16 cellular contexts compared by ENCODE assay signal in the genomic region with DNA sequence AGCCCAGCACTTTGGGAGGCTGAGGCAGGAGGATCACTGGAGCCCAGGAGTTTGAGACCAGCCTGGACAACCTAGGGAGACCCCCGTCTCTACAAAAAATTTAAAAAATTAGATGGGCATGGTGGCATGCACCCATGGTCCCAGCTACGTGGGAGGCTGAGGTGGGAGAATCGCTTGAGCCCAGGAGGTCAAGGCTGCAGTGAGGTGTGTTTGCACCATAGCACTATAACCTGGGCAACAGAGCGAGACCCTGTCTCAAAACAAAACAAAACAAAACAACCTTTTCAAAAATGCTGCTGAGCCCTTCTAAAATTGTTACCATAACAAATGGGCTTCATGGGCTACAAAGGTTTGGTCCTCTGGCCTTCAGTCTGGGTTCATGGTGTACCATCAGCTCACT. TPM values are rescaled to one million over a fixed set of nuclear protein-coding genes. Genes with fewer than 3 reads are reported as not detected.
A peak's percentile ranks its signal among the peaks of the same experiment; 100 is the strongest.
DNase-seq lines count a peak whose midpoint lies in the region; ATAC-seq and TF ChIP-seq lines count a peak whose summit lies in the region.
"Had no signal": no experiment of that assay in that cellular context is flagged by ENCODE, and none has a peak within 500 bp of the region (broad histone marks: within the 10 kb centered on the region; RNA-seq: fewer than 3 reads in every experiment).

No MANE protein-coding gene starts in this region.

- no peak overlapping the region for H2BK12ac ChIP-seq in neuronal stem cell (ENCODE audit: low read length)

- H3K4me2 ChIP-seq in HCT116 (ENCODE audit: low read length), result 0 out of 2 replicates have a peak overlapping the region, but pooled peaks have one; percentile 9
- peak overlapping the region; percentile 70 for H3K4me2 ChIP-seq in PC-9
- H3K4me2 ChIP-seq in neuronal stem cell (ENCODE audit: insufficient read depth, low read length, poor library complexity, severe bottlenecking), result peak overlapping the region; percentile 38

- no peak overlapping the region for H3K23ac ChIP-seq in neuronal stem cell (ENCODE audit: low read depth, low read length, poor library complexity)

- H2BK120ac ChIP-seq in neuronal stem cell (ENCODE audit: low read depth, low read length), result no peak overlapping the region

- H3K4me1 ChIP-seq in HCT116 (ENCODE audit: control insufficient read depth in 1 of 2, insufficient read depth in 2 of 2, low read length in 2 of 2) (peaks cover 2 to 14% of the 10 kb centered on the region in 2 experiments; a peak in 2 of 4 replicates), PC-9 (replicated peaks; ENCODE audit: insufficient read depth) (peaks cover 9% of the 10 kb centered on the region), endodermal cell (ENCODE audit: control insufficient read depth, insufficient read depth, low read length) (no peaks in the 10 kb centered on the region), neuronal stem cell (ENCODE audit: control insufficient read depth in 2 of 2, insufficient read depth in 1 of 2, low read depth in 1 of 2, low read length in 2 of 2) (peaks cover 0 to 5% of the 10 kb centered on the region in 2 donors)

- no peak for ATAC-seq in HCT116
- ATAC-seq in activated CD8-positive, alpha-beta T cell treated with anti-CD3 and anti-CD28 coated beads for 36 hours, result no peak

- BruUV-seq in HCT116 (replicated peaks; lab: Mats Ljungman, UMichigan) (no TSS peak), PC-9 (replicated peaks; lab: Mats Ljungman, UMichigan) (no TSS peak)

- no peak overlapping the region for H2BK5ac ChIP-seq in neuronal stem cell (ENCODE audit: low read length)

- H3K18ac ChIP-seq in neuronal stem cell (ENCODE audit: low read length), result peak overlapping the region; percentile 74

- no peak for TF ChIP-seq CTCF in HCT116 (IDR thresholded peaks at IDR 0.05 in 2 of 3, conservative IDR thresholded peaks at IDR 0.05 in 1 of 3; ENCODE audit: borderline replicate concordance in 1 of 3, insufficient read depth in 1 of 3, low read depth in 2 of 3, low read length in 2 of 3)
- no peak for TF ChIP-seq CTCF in PC-9 (conservative IDR thresholded peaks at IDR 0.05)
- no peak for TF ChIP-seq CTCF in endodermal cell (conservative IDR thresholded peaks at IDR 0.05)
- TF ChIP-seq CTCF in activated CD8-positive, alpha-beta T cell treated with anti-CD3 and anti-CD28 coated beads for 36 hours (IDR thresholded peaks at IDR 0.05), result no peak

- peaks cover 5% of the 10 kb centered on the region for H3K4me1 Mint-ChIP-seq in endodermal cell
- no peaks in the 10 kb centered on the region for H3K4me1 Mint-ChIP-seq in activated CD8-positive, alpha-beta T cell treated with anti-CD3 and anti-CD28 coated beads for 36 hours (ENCODE audit: low read depth)
- H3K4me1 Mint-ChIP-seq: CD14-positive monocyte had no signal

- H3K4me3 ChIP-seq in HCT116 (replicated peaks in 1 of 2; ENCODE audit: low read depth in 1 of 2, low read length in 2 of 2) (no peak overlapping the region), PC-9 (no peak overlapping the region), endodermal cell (ENCODE audit: low read length) (no peak overlapping the region), neuronal stem cell (ENCODE audit: low read length in 2 of 2) (no peak overlapping the region)
- H3K4me3 ChIP-seq: GM12878 had no signal

- no peak overlapping the region for H3K27ac Mint-ChIP-seq in endodermal cell
- no peak overlapping the region for H3K27ac Mint-ChIP-seq in activated CD8-positive, alpha-beta T cell treated with anti-CD3 and anti-CD28 coated beads for 36 hours
- H3K27ac Mint-ChIP-seq: CD14-positive monocyte had no signal

- RAD21 ChIA-PET in HCT116 (lab: Charles Lee; ENCODE audit: low non-redundant PET in 1 of 2, low total read pairs in 2 of 2, uncharacterized antibody in 2 of 2, unreplicated experiment in 2 of 2), result no interaction called here

- TF ChIP-seq POLR2A in HCT116 (IDR thresholded peaks at IDR 0.05; ENCODE audit: borderline replicate concordance, extremely low read depth, insufficient read depth, insufficient read length), result no peak

- H2AFZ ChIP-seq in HCT116 (ENCODE audit: low read depth, low read length, poor library complexity, severe bottlenecking) (no peak overlapping the region), PC-9 (no peak overlapping the region), neuronal stem cell (ENCODE audit: low read length) (peak overlapping the region; percentile 81)

- H3K9me3 ChIP-seq in HCT116 (ENCODE audit: control insufficient read depth in 1 of 2, insufficient read depth in 1 of 2, low read depth in 1 of 2, low read length in 2 of 2) (no peaks in the 10 kb centered on the region), PC-9 (ENCODE audit: insufficient read depth, low read depth) (no peaks in the 10 kb centered on the region), endodermal cell (ENCODE audit: control insufficient read depth, low read length) (no peaks in the 10 kb centered on the region), neuronal stem cell (replicated peaks in 1 of 2; ENCODE audit: control insufficient read depth in 2 of 2, insufficient read depth in 1 of 2, low read depth in 1 of 2, low read length in 2 of 2) (no peaks in the 10 kb centered on the region)

- H3K36me3 ChIP-seq in HCT116 (ENCODE audit: control insufficient read depth in 1 of 2, insufficient read depth in 2 of 2, low read length in 2 of 2) (no peaks in the 10 kb centered on the region), PC-9 (ENCODE audit: low read depth) (no peaks in the 10 kb centered on the region), endodermal cell (ENCODE audit: control insufficient read depth, insufficient read depth, low read length) (no peaks in the 10 kb centered on the region), neuronal stem cell (replicated peaks in 1 of 2; ENCODE audit: control insufficient read depth in 2 of 2, insufficient read depth in 2 of 2, low read length in 2 of 2) (no peaks in the 10 kb centered on the region)

- H3K4me3 Mint-ChIP-seq in endodermal cell, result no peak overlapping the region
- H3K4me3 Mint-ChIP-seq in activated CD8-positive, alpha-beta T cell treated with anti-CD3 and anti-CD28 coated beads for 36 hours, result no peak overlapping the region
- H3K4me3 Mint-ChIP-seq: CD14-positive monocyte had no signal

- H3K9ac ChIP-seq in HCT116 (ENCODE audit: low read length) (no peak overlapping the region), endodermal cell (ENCODE audit: extremely low read depth, low read length, poor library complexity, severe bottlenecking) (no peak overlapping the region), neuronal stem cell (ENCODE audit: low read depth, low read length, poor library complexity) (no peak overlapping the region)

- H3K27me3 ChIP-seq in HCT116 (ENCODE audit: insufficient read depth, low read length) (no peaks in the 10 kb centered on the region), PC-9 (ENCODE audit: insufficient read depth, low read depth) (no peaks in the 10 kb centered on the region), endodermal cell (ENCODE audit: control insufficient read depth, insufficient read depth, low read length, poor library complexity, severe bottlenecking) (no peaks in the 10 kb centered on the region), neuronal stem cell (ENCODE audit: control insufficient read depth in 3 of 3, insufficient read depth in 3 of 3, low read depth in 1 of 3, low read length in 3 of 3) (no peaks in the 10 kb centered on the region)

- H3F3A ChIP-seq in PC-9 (ENCODE audit: insufficient read depth, low read depth), result peaks cover 7% of the 10 kb centered on the region; the same call in 1 of the 2 replicates

- no peak overlapping the region for H3K14ac ChIP-seq in neuronal stem cell (ENCODE audit: low read length)

- POLR2A ChIA-PET in HCT116 (lab: Charles Lee) (no interaction called here), PC-9 (lab: Charles Lee; ENCODE audit: unreplicated experiment) (interaction anchor here (0.5 to 0.6 kb wide), 5 partner anchors 10 to 402 kb away, joined by 3 to 23 read pairs (median 7); partner anchors contain the start of genes ECH1, NFKBIB, PAF1 and SIRT2)
- POLR2A ChIA-PET in activated CD8-positive, alpha-beta T cell treated with anti-CD3 and anti-CD28 coated beads for 36 hours (lab: Charles Lee), result interaction anchor here (0.6 kb wide), 1 partner anchor 274 kb away, joined by 3 read pairs; no protein-coding TSS in a partner anchor

- DNase-seq in HCT116 (ENCODE audit: low read depth, low spot score) (no peak), PC-9 (no peak), endodermal cell (no peak), neuronal stem cell (ENCODE audit: low spot score) (no peak), NCI-H2107 treated with DMSO at 0.1 percent for 48 hours (lab: John Stamatoyannopoulos, UW; ENCODE audit: unreplicated experiment) (no peak), ecto neural progenitor cell (ENCODE audit: low spot score) (no peak)
- DNase-seq in activated CD8-positive, alpha-beta T cell treated with anti-CD3 and anti-CD28 coated beads for 36 hours, result no peak
- DNase-seq: AML-193; GDM1; NCI-H1105 treated with DMSO at 0.1 percent for 48 hours; NCI-H1694 treated with DMSO at 0.1 percent for 48 hours; NCI-H446 treated with DMSO at 0.1 percent for 48 hours; NK-92 treated with Interleukin-12 subunit alpha and Interleukin-12 subunit beta, amount 100 ng/mL, for 24 hours had no signal

- intact Hi-C loops in HCT116 (cut with micrococcal nuclease) (no loop called here), PC-9 (cut with micrococcal nuclease; ENCODE audit: unreplicated experiment) (no loop called here)
- intact Hi-C loops in activated CD8-positive, alpha-beta T cell treated with anti-CD3 and anti-CD28 coated beads for 36 hours (cut with micrococcal nuclease), result no loop called here

- H3K27ac ChIP-seq in HCT116 (ENCODE audit: low read depth, low read length) (no peak overlapping the region), PC-9 (peak overlapping the region; percentile 29; the same call in 1 of the 2 replicates), endodermal cell (ENCODE audit: low read depth, low read length) (peak overlapping the region; percentile 22), neuronal stem cell (replicated peaks; ENCODE audit: low read length) (peak overlapping the region; percentile 16)

- CTCF ChIA-PET in HCT116 (lab: Charles Lee) (interaction anchor here (1.0 kb wide), 1 partner anchor 13 kb away, joined by 6 read pairs; the partner anchor contains the start of gene FBXO17), PC-9 (lab: Charles Lee) (interaction anchor here (0.6 to 1.2 kb wide), 4 partner anchors 13 to 586 kb away, joined by 3 to 5 read pairs (median 3); partner anchors contain the start of genes FAM98C and FBXO17)
- CTCF ChIA-PET in activated CD8-positive, alpha-beta T cell treated with anti-CD3 and anti-CD28 coated beads for 36 hours (lab: Charles Lee), result interaction anchor here (0.7 to 1.4 kb wide), 2 partner anchors 11 to 58 kb away, joined by 3 to 4 read pairs; partner anchors contain the start of genes MRPS12 and SARS2

- peaks cover 2% of the 10 kb centered on the region for H3K27me3 Mint-ChIP-seq in endodermal cell (ENCODE audit: insufficient read depth)
- peaks cover 18% of the 10 kb centered on the region for H3K27me3 Mint-ChIP-seq in activated CD8-positive, alpha-beta T cell treated with anti-CD3 and anti-CD28 coated beads for 36 hours

- no peak overlapping the region for H2AK5ac ChIP-seq in neuronal stem cell (ENCODE audit: low read depth, low read length)

- H4K20me1 ChIP-seq in HCT116 (ENCODE audit: insufficient read depth) (no peaks in the 10 kb centered on the region), PC-9 (ENCODE audit: insufficient read depth) (no peaks in the 10 kb centered on the region)

- H3K36me3 Mint-ChIP-seq in endodermal cell (ENCODE audit: low read depth), result no peaks in the 10 kb centered on the region
- no peaks in the 10 kb centered on the region for H3K36me3 Mint-ChIP-seq in activated CD8-positive, alpha-beta T cell treated with anti-CD3 and anti-CD28 coated beads for 36 hours (ENCODE audit: low read depth)
- H3K36me3 Mint-ChIP-seq: CD14-positive monocyte had no signal

- no peak for TF ChIP-seq RAD21 in HCT116 (IDR thresholded peaks at IDR 0.05; ENCODE audit: low read depth)

- H4K91ac ChIP-seq in neuronal stem cell (ENCODE audit: low read depth, low read length, poor library complexity), result no peak overlapping the region

- H3K9me3 Mint-ChIP-seq in endodermal cell, result peaks cover 3% of the 10 kb centered on the region
- H3K9me3 Mint-ChIP-seq in activated CD8-positive, alpha-beta T cell treated with anti-CD3 and anti-CD28 coated beads for 36 hours, result no peaks in the 10 kb centered on the region

- H3K4ac ChIP-seq in neuronal stem cell (ENCODE audit: low read length), result no peak overlapping the region

- H3K79me1 ChIP-seq in neuronal stem cell (ENCODE audit: low read depth, low read length), result no peaks in the 10 kb centered on the region

- no peaks in the 10 kb centered on the region for H3K79me2 ChIP-seq in HCT116 (ENCODE audit: insufficient read depth, low read length)
- H3K79me2 ChIP-seq in PC-9 (ENCODE audit: low read depth), result no peaks in the 10 kb centered on the region

- no peak overlapping the region for H4K8ac ChIP-seq in neuronal stem cell (ENCODE audit: low read depth, low read length)

- no peak overlapping the region for H2BK15ac ChIP-seq in neuronal stem cell (ENCODE audit: low read length)

- H3K9me2 ChIP-seq in HCT116 (ENCODE audit: insufficient read depth), result no peaks in the 10 kb centered on the region
- no peaks in the 10 kb centered on the region for H3K9me2 ChIP-seq in PC-9 (ENCODE audit: insufficient read depth)

- 93 to 94% methylated on average over 3 to 4 of the region's 4 CpGs for WGBS in endodermal cell (ENCODE audit: insufficient coverage in 1 of 2, insufficient read length in 1 of 2), 2 experiments
- no CpG with 5 or more reads among the region's 4 CpGs for WGBS in neuronal stem cell (ENCODE audit: extremely low coverage in 2 of 2, insufficient read length in 2 of 2, insufficient replicate concordance in 1 of 2), 2 donors

RNA-seq across cellular contexts. Expression of gene FBXO17, which starts 13.1 kb away (rescaled TPM):
- total RNA-seq in HCT116 (2021; ENCODE audit: unreplicated experiment), result 18.5 TPM
- polyA plus RNA-seq in HCT116 (2012), result 10.9 and 11.3 TPM in 2 replicates
- total RNA-seq in PC-9 (2021), result 8.1 and 11.1 TPM in 2 replicates
- 10 to 100 TPM; 21.2 to 40.3 TPM for total RNA-seq in endodermal cell
- 20.8 TPM for polyA plus RNA-seq in endodermal cell (2013, experiment 1 of 2)
- polyA plus RNA-seq in endodermal cell (2013, experiment 2 of 2), result 17.9 TPM
- 23.3 TPM for polyA plus RNA-seq in neuronal stem cell (2013, experiment 1 of 2)
- polyA plus RNA-seq in neuronal stem cell (2013, experiment 2 of 2), result 24.3 TPM
- not detected for total RNA-seq in activated CD8-positive, alpha-beta T cell treated with anti-CD3 and anti-CD28 coated beads for 36 hours
- total RNA-seq: OCI-LY7 had no signal
- polyA plus RNA-seq: CD14-positive monocyte had no signal

RNA-seq across cellular contexts. Expression of gene FBXO27, which starts 43.7 kb away (rescaled TPM):
- 16.4 TPM for total RNA-seq in HCT116 (2021; ENCODE audit: unreplicated experiment)
- 17.8 and 22.1 TPM in 2 replicates for polyA plus RNA-seq in HCT116 (2012)
- total RNA-seq in PC-9 (2021), result 48.5 and 88.9 TPM in 2 replicates
- 10 to 100 TPM; 12.5 to 21.6 TPM for total RNA-seq in endodermal cell
- polyA plus RNA-seq in endodermal cell (2013, experiment 1 of 2), result 4.2 TPM
- 2.2 TPM for polyA plus RNA-seq in endodermal cell (2013, experiment 2 of 2)
- 8.9 TPM for polyA plus RNA-seq in neuronal stem cell (2013, experiment 1 of 2)
- 8.1 TPM for polyA plus RNA-seq in neuronal stem cell (2013, experiment 2 of 2)
- total RNA-seq in activated CD8-positive, alpha-beta T cell treated with anti-CD3 and anti-CD28 coated beads for 36 hours, result 1 to 10 TPM; 1.9 to 2.3 TPM
- polyA plus RNA-seq: CD14-positive monocyte had no signal

RNA-seq across cellular contexts. Expression of gene MRPS12, which starts 57.9 kb away (rescaled TPM):
- total RNA-seq in HCT116 (2021; ENCODE audit: unreplicated experiment) (97.7 TPM), PC-9 (2021) (77.6 and 84.8 TPM in 2 replicates), endodermal cell (10 to 100 TPM; 37.5 to 38.3 TPM)
- 63.4 and 69.8 TPM in 2 replicates for polyA plus RNA-seq in HCT116 (2012)
- 28.6 TPM for polyA plus RNA-seq in endodermal cell (2013, experiment 1 of 2)
- polyA plus RNA-seq in endodermal cell (2013, experiment 2 of 2), result 30.0 TPM
- polyA plus RNA-seq in neuronal stem cell (2013, experiment 1 of 2), result 29.7 TPM
- 30.0 TPM for polyA plus RNA-seq in neuronal stem cell (2013, experiment 2 of 2)
- 10 to 100 TPM; 80.1 to 81.2 TPM for total RNA-seq in activated CD8-positive, alpha-beta T cell treated with anti-CD3 and anti-CD28 coated beads for 36 hours

RNA-seq across cellular contexts. Expression of gene SARS2, which starts 58.1 kb away (rescaled TPM):
- total RNA-seq in HCT116 (2021; ENCODE audit: unreplicated experiment) (58.2 TPM), PC-9 (2021) (33.7 and 34.9 TPM in 2 replicates), endodermal cell (10 to 100 TPM; 53.2 to 60.2 TPM)
- polyA plus RNA-seq in HCT116 (2012), result 67.5 and 72.1 TPM in 2 replicates
- polyA plus RNA-seq in endodermal cell (2013, experiment 1 of 2), result 56.0 TPM
- polyA plus RNA-seq in endodermal cell (2013, experiment 2 of 2), result 44.1 TPM
- 35.8 TPM for polyA plus RNA-seq in neuronal stem cell (2013, experiment 1 of 2)
- 34.7 TPM for polyA plus RNA-seq in neuronal stem cell (2013, experiment 2 of 2)
- 10 to 100 TPM; 43.4 to 48.6 TPM for total RNA-seq in activated CD8-positive, alpha-beta T cell treated with anti-CD3 and anti-CD28 coated beads for 36 hours

Comparison
In these comparisons a context has a peak if more than half of its experiments do, and no peak if none do; other contexts are left out.
1. H3K4me2 ChIP-seq: peak in every context shown above with its lines; median percentile 70 in PC-9; 38 in neuronal stem cell; 9 in HCT116.